In genomic region chr11:36409152-36409713, GRCh38 we compare ENCODE assay signal across 11 cellular contexts.
DNase-seq lines count a peak whose midpoint lies in the region; ATAC-seq and TF ChIP-seq lines count a peak whose summit lies in the region.
"Had no signal": no experiment of that assay in that cellular context is flagged by ENCODE, and none has a peak within 500 bp of the region (broad histone marks: within the 10 kb centered on the region; RNA-seq: fewer than 3 reads in every experiment).

No MANE protein-coding gene starts in this region.

- H3K4me1 ChIP-seq in spleen (peaks cover 65 to 90% (median 73%) of the 10 kb centered on the region in 6 donors), left lung (peaks cover 8 to 67% of the 10 kb centered on the region in 2 donors)
- H3K4me1 ChIP-seq: uterus had no signal

- TF ChIP-seq CTCF in dorsolateral prefrontal cortex (IDR thresholded peaks at IDR 0.05 in 54 of 56, conservative IDR thresholded peaks at IDR 0.05 in 2 of 56; ENCODE audit: low read depth in 1 of 56, partially characterized antibody in 56 of 56), result no peak
- no peak for TF ChIP-seq CTCF in spleen (IDR thresholded peaks at IDR 0.05 in 8 of 11, conservative IDR thresholded peaks at IDR 0.05 in 3 of 11)
- no peak for TF ChIP-seq CTCF in left lung (IDR thresholded peaks at IDR 0.05)

- CTCF ChIA-PET in activated CD4-positive, alpha-beta T cell treated with anti-CD3 and anti-CD28 coated beads for 36 hours (lab: Charles Lee), result interaction anchor here (0.6 to 1.5 kb wide), 2 partner anchors 14 to 27 kb away, joined by 3 read pairs; no protein-coding TSS in a partner anchor

- H3K36me3 ChIP-seq in spleen (peaks cover 0 to 81% (median 7%) of the 10 kb centered on the region in 6 donors), left lung (peaks cover 0 to 3% of the 10 kb centered on the region in 2 donors)
- H3K36me3 ChIP-seq: uterus had no signal

- H3K36me3 Mint-ChIP-seq in activated CD4-positive, alpha-beta T cell treated with anti-CD3 and anti-CD28 coated beads for 36 hours (ENCODE audit: low read depth), result peaks cover 31% of the 10 kb centered on the region

- no peaks in the 10 kb centered on the region for H3K9me3 Mint-ChIP-seq in activated CD4-positive, alpha-beta T cell treated with anti-CD3 and anti-CD28 coated beads for 36 hours (ENCODE audit: low read depth)

- intact Hi-C loops in activated CD4-positive, alpha-beta T cell treated with anti-CD3 and anti-CD28 coated beads for 36 hours (cut with DNase I, micrococcal nuclease), result loop anchor here (1.0 kb wide), 4 partner anchors 12 to 56 kb away; no protein-coding TSS in a partner anchor
- intact Hi-C loops in dorsolateral prefrontal cortex (cut with DNase I) (no loop called here), spleen (cut with DNase I; ENCODE audit: low total_unique reads) (no loop called here), left lung (cut with DNase I) (no loop called here)

- H3K9me3 ChIP-seq in spleen (no peaks in the 10 kb centered on the region), left lung (no peaks in the 10 kb centered on the region)
- H3K9me3 ChIP-seq: uterus had no signal

- peak overlapping the region; percentile 17 for H3K4me3 Mint-ChIP-seq in activated CD4-positive, alpha-beta T cell treated with anti-CD3 and anti-CD28 coated beads for 36 hours

- ATAC-seq in activated CD4-positive, alpha-beta T cell treated with anti-CD3 and anti-CD28 coated beads for 36 hours, result peak; percentile 83
- ATAC-seq in left lung, result no peak
- no peak for ATAC-seq in GM21381 (IDR thresholded peaks at IDR 0.05; ENCODE audit: unreplicated experiment)
- ATAC-seq: HCT116 had no signal

- H3K4me3 ChIP-seq in dorsolateral prefrontal cortex (no peak overlapping the region), spleen (peak overlapping the region in 1 of 8 donors; percentile 57), left lung (no peak overlapping the region)
- H3K4me3 ChIP-seq: uterus had no signal

- H3K27me3 ChIP-seq in dorsolateral prefrontal cortex (no peaks in the 10 kb centered on the region), spleen (replicated peaks in 1 of 7) (no peaks in the 10 kb centered on the region), left lung (no peaks in the 10 kb centered on the region)
- H3K27me3 ChIP-seq: uterus had no signal

- 5 to 21% (median 8%) methylated on average over 8 of the region's 8 CpGs for whole genome bisulfite sequencing in spleen, 5 donors

- H3K4me1 Mint-ChIP-seq in activated CD4-positive, alpha-beta T cell treated with anti-CD3 and anti-CD28 coated beads for 36 hours, result peaks cover 59% of the 10 kb centered on the region

- POLR2A ChIA-PET in activated CD4-positive, alpha-beta T cell treated with anti-CD3 and anti-CD28 coated beads for 36 hours (lab: Charles Lee), result no interaction called here

- peak overlapping the region; percentile 91 for H3K27ac Mint-ChIP-seq in activated CD4-positive, alpha-beta T cell treated with anti-CD3 and anti-CD28 coated beads for 36 hours

- peak overlapping the region in 41 of 59 donors; percentile 1 to 75 (median 43) for H3K27ac ChIP-seq in dorsolateral prefrontal cortex
- H3K27ac ChIP-seq in spleen, result peak overlapping the region; percentile 21 to 93 (median 84)
- H3K27ac ChIP-seq in left lung, result peak overlapping the region in 1 of 2 donors; percentile 90

- no peak for TF ChIP-seq POLR2A in spleen (IDR thresholded peaks at IDR 0.05)

- peak; percentile 61 for DNase-seq in activated CD4-positive, alpha-beta T cell treated with anti-CD3 and anti-CD28 coated beads for 36 hours
- no peak for DNase-seq in activated CD4-positive, alpha-beta T cell treated with anti-CD3 and anti-CD28 coated beads for 1 hour
- peak; percentile 42 for DNase-seq in activated CD4-positive, alpha-beta T cell treated with anti-CD3 and anti-CD28 coated beads for 48 hours
- DNase-seq in dorsolateral prefrontal cortex, result no peak
- no peak for DNase-seq in spleen
- DNase-seq in left lung, result no peak
- DNase-seq in HT-29 (ENCODE audit: low spot score), result no peak
- DNase-seq: activated gamma-delta T cell treated with Interleukin-2 at 50 U/mL for 16 hours, uterus had no signal

- no peaks in the 10 kb centered on the region for H3K27me3 Mint-ChIP-seq in activated CD4-positive, alpha-beta T cell treated with anti-CD3 and anti-CD28 coated beads for 36 hours

Comparison
In these comparisons a context has a peak if more than half of its experiments do, and no peak if none do; other contexts are left out.
1. DNase-seq: peak in activated CD4-positive, alpha-beta T cell treated with anti-CD3 and anti-CD28 coated beads for 36 hours (single experiment) and activated CD4-positive, alpha-beta T cell treated with anti-CD3 and anti-CD28 coated beads for 48 hours (single experiment); none in activated CD4-positive, alpha-beta T cell treated with anti-CD3 and anti-CD28 coated beads for 1 hour (single experiment), dorsolateral prefrontal cortex (0 of 10), spleen (single experiment), left lung (0 of 2) and HT-29 (single experiment).
2. intact Hi-C loops: an anchor here in activated CD4-positive, alpha-beta T cell treated with anti-CD3 and anti-CD28 coated beads for 36 hours (1.0 kb wide); none called in dorsolateral prefrontal cortex, spleen and left lung.